ENCODE assay signal across 19 cellular contexts in the genomic region with DNA sequence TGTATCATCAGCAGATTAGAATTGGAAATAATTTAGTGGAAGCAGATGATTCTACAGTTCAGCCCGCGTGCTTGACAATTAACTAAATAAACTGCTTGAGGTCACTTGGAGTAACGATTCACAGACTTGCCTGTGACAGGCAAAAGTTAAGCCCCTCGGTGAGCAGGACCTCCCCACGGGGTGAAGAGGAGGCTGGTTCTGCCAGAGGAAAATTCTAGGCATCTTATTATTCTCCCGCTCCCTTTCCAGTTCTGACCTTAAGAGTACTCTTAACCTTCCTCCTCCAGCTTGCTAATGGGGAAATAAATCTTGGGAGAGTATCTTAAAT.
DNase-seq lines count a peak whose midpoint lies in the region; FAIRE-seq and TF ChIP-seq lines count a peak whose summit lies in the region.
"Had no signal": no experiment of that assay in that cellular context is flagged by ENCODE, and none has a peak within 500 bp of the region (broad histone marks: within the 10 kb centered on the region; RNA-seq: fewer than 3 reads in every experiment).

No MANE protein-coding gene starts in this region.

- CTCF ChIA-PET in HEK293 (lab: Yijun Ruan, JAX) = no interaction called here
- CTCF ChIA-PET in CD8-positive, alpha-beta memory T cell (lab: Charles Lee) = no interaction called here

- H3K27ac Mint-ChIP-seq in neural progenitor cell = no peak overlapping the region
- peak overlapping the region in 1 of 8 donors; percentile 17 for H3K27ac Mint-ChIP-seq in CD8-positive, alpha-beta memory T cell
- H3K27ac Mint-ChIP-seq: CD8-positive, alpha-beta T cell had no signal

- H3K9ac ChIP-seq in neural progenitor cell = no peak overlapping the region
- H3K9ac ChIP-seq: BLaER1 treated with 17β-estradiol and CSF1 and Interleukin-3, amounts not matched to agents 10 nM and 100 nM; KMS-11 had no signal

- peaks cover 17% of the 10 kb centered on the region for H3K4me1 Mint-ChIP-seq in neural progenitor cell
- no peaks in the 10 kb centered on the region for H3K4me1 Mint-ChIP-seq in CD8-positive, alpha-beta memory T cell

- POLR2A ChIA-PET in HEK293 (lab: Yijun Ruan, JAX) = no interaction called here
- POLR2A ChIA-PET in CD8-positive, alpha-beta memory T cell (lab: Charles Lee) = no interaction called here

- H3K4me1 ChIP-seq in HEK293 (ENCODE audit: control insufficient read depth, insufficient read depth, low read length) = peaks cover 11% of the 10 kb centered on the region
- H3K4me1 ChIP-seq in neural progenitor cell = peaks cover 22% of the 10 kb centered on the region
- H3K4me1 ChIP-seq in CD8-positive, alpha-beta memory T cell (ENCODE audit: insufficient read depth, low read length) = no peaks in the 10 kb centered on the region
- H3K4me1 ChIP-seq in SJCRH30 = no peaks in the 10 kb centered on the region

- H3K27me3 ChIP-seq in neural progenitor cell = no peaks in the 10 kb centered on the region
- no peaks in the 10 kb centered on the region for H3K27me3 ChIP-seq in CD8-positive, alpha-beta memory T cell (ENCODE audit: insufficient read depth, low read length, poor library complexity, severe bottlenecking)
- no peaks in the 10 kb centered on the region for H3K27me3 ChIP-seq in SJCRH30
- H3K27me3 ChIP-seq: BLaER1 treated with 17β-estradiol and CSF1 and Interleukin-3, amounts not matched to agents 10 nM and 100 nM had no signal

- no peaks in the 10 kb centered on the region for H3K9me3 Mint-ChIP-seq in neural progenitor cell
- peaks cover 0 to 2% (median 0%) of the 10 kb centered on the region in 5 donors for H3K9me3 Mint-ChIP-seq in CD8-positive, alpha-beta memory T cell
- H3K9me3 Mint-ChIP-seq: CD8-positive, alpha-beta T cell had no signal

- H3K27me3 Mint-ChIP-seq in neural progenitor cell (ENCODE audit: insufficient read depth, low read depth) = peaks cover 7% of the 10 kb centered on the region
- H3K27me3 Mint-ChIP-seq in CD8-positive, alpha-beta memory T cell = peaks cover 7 to 29% of the 10 kb centered on the region in 2 donors

- peak; percentile 94 for FAIRE-seq in endometrium (lab: Jason Lieb, UNC)
- FAIRE-seq: GM12892 had no signal

- peak; percentile 85 for DNase-seq in NCI-H2227 treated with DMSO at 0.1 percent for 48 hours (lab: John Stamatoyannopoulos, UW)
- DNase-seq in neural progenitor cell (ENCODE audit: low spot score) = no peak
- DNase-seq in effector CD8-positive, alpha-beta T cell (lab: John Stamatoyannopoulos, UW) = no peak
- DNase-seq in iPS-NIHi7 (ENCODE audit: extremely low spot score) = no peak
- DNase-seq in CD8-positive, alpha-beta memory T cell = no peak
- DNase-seq in SJCRH30 = no peak
- DNase-seq: CD8-positive, alpha-beta T cell; DMS53; HCEC 1CT; MV-4-11; NCI-H2029; NCI-H748 treated with DMSO at 0.1 percent for 48 hours; PC-9 had no signal

- H3K4me3 ChIP-seq in HEK293 (ENCODE audit: low read depth, low read length) (no peak overlapping the region), neural progenitor cell (no peak overlapping the region), SJCRH30 (no peak overlapping the region)
- no peak overlapping the region for H3K4me3 ChIP-seq in CD8-positive, alpha-beta memory T cell (ENCODE audit: low read length)
- H3K4me3 ChIP-seq: BLaER1 treated with 17β-estradiol and CSF1 and Interleukin-3, amounts not matched to agents 10 nM and 100 nM; PC-9 had no signal

- H3K27ac ChIP-seq in HEK293 (ENCODE audit: extremely low read depth, low read depth, low read length) = no peak overlapping the region
- H3K27ac ChIP-seq in neural progenitor cell = no peak overlapping the region
- H3K27ac ChIP-seq in CD8-positive, alpha-beta memory T cell (ENCODE audit: low read depth, low read length) = no peak overlapping the region
- H3K27ac ChIP-seq in SJCRH30 = no peak overlapping the region
- H3K27ac ChIP-seq: BLaER1 treated with 17β-estradiol and CSF1 and Interleukin-3, amounts not matched to agents 10 nM and 100 nM; HL-60; KMS-11; PC-9 had no signal

- H4K20me1 ChIP-seq in neural progenitor cell (ENCODE audit: low read depth) = no peaks in the 10 kb centered on the region
- H4K20me1 ChIP-seq: BLaER1 treated with 17β-estradiol and CSF1 and Interleukin-3, amounts not matched to agents 10 nM and 100 nM had no signal

- H3K4me3 Mint-ChIP-seq in neural progenitor cell = no peak overlapping the region
- H3K4me3 Mint-ChIP-seq in CD8-positive, alpha-beta memory T cell = no peak overlapping the region
- H3K4me3 Mint-ChIP-seq: CD8-positive, alpha-beta T cell had no signal

- no peaks in the 10 kb centered on the region for H3K36me3 Mint-ChIP-seq in neural progenitor cell
- no peaks in the 10 kb centered on the region for H3K36me3 Mint-ChIP-seq in CD8-positive, alpha-beta memory T cell
- H3K36me3 Mint-ChIP-seq: CD8-positive, alpha-beta T cell had no signal

- peak overlapping the region; percentile 95 for H2AFZ ChIP-seq in neural progenitor cell (replicated peaks)
- H2AFZ ChIP-seq: PC-9 had no signal

- TF ChIP-seq CTCF in HEK293 (tag by site-specific recombination; IDR thresholded peaks at IDR 0.05) = no peak
- TF ChIP-seq CTCF in neural progenitor cell (IDR thresholded peaks at IDR 0.05) = no peak

- no peaks in the 10 kb centered on the region for H3K36me3 ChIP-seq in HEK293 (ENCODE audit: control insufficient read depth in 2 of 2, insufficient read depth in 1 of 2, low read length in 2 of 2)
- no peaks in the 10 kb centered on the region for H3K36me3 ChIP-seq in neural progenitor cell
- no peaks in the 10 kb centered on the region for H3K36me3 ChIP-seq in CD8-positive, alpha-beta memory T cell (ENCODE audit: insufficient read depth, low read length)
- H3K36me3 ChIP-seq in SJCRH30 = no peaks in the 10 kb centered on the region
- H3K36me3 ChIP-seq: BLaER1 treated with 17β-estradiol and CSF1 and Interleukin-3, amounts not matched to agents 10 nM and 100 nM had no signal

- H3K9me3 ChIP-seq in HEK293 (ENCODE audit: control insufficient read depth, insufficient read depth, low read depth, low read length) (no peaks in the 10 kb centered on the region), neural progenitor cell (ENCODE audit: low read depth) (no peaks in the 10 kb centered on the region), SJCRH30 (replicated peaks) (no peaks in the 10 kb centered on the region)
- no peaks in the 10 kb centered on the region for H3K9me3 ChIP-seq in CD8-positive, alpha-beta memory T cell (ENCODE audit: low read length)
- H3K9me3 ChIP-seq: BLaER1 treated with 17β-estradiol and CSF1 and Interleukin-3, amounts not matched to agents 10 nM and 100 nM had no signal

- no peaks in the 10 kb centered on the region for H3F3A ChIP-seq in neural progenitor cell (ENCODE audit: low read depth)

- H3K4me2 ChIP-seq in neural progenitor cell = peak overlapping the region; percentile 8
- H3K4me2 ChIP-seq: KMS-11, PC-9 had no signal

- H3K79me2 ChIP-seq in neural progenitor cell (ENCODE audit: low read depth) = no peaks in the 10 kb centered on the region

TF ChIP-seq in HEK293, 187 proteins besides CTCF, POLR2A, EP300 and RAD21:
- TF ChIP-seq ZNF335 (tag by site-specific recombination; conservative IDR thresholded peaks at IDR 0.05) (peak; percentile 69), ZNF37A (tag by site-specific recombination; IDR thresholded peaks at IDR 0.05) (no peak)
